Comparison of ENCODE assay signal across 9 cellular contexts in genomic region chr5:149581931-149582768, GRCh38. TPM values are rescaled to one million over a fixed set of nuclear protein-coding genes. Genes with fewer than 3 reads are reported as not detected.
DNase-seq lines count a peak whose midpoint lies in the region; ATAC-seq, FAIRE-seq and TF ChIP-seq lines count a peak whose summit lies in the region.
"Had no signal": no experiment of that assay in that cellular context is flagged by ENCODE, and none has a peak within 500 bp of the region (broad histone marks: within the 10 kb centered on the region; RNA-seq: fewer than 3 reads in every experiment).

No MANE protein-coding gene starts in this region.

- H3K36me3 Mint-ChIP-seq in activated CD4-positive, alpha-beta T cell treated with anti-CD3 and anti-CD28 coated beads, Interleukin-2, amount 10 ng/mL, durations not matched to agents 24 days and 14 days (ENCODE audit: low read depth), result no peaks in the 10 kb centered on the region

- H3K27me3 ChIP-seq in ascending aorta (no peaks in the 10 kb centered on the region), iPS-20b (ENCODE audit: insufficient read depth, low read length) (peaks cover 30% of the 10 kb centered on the region), gastrocnemius medialis (no peaks in the 10 kb centered on the region)

- no peak overlapping the region for H3K9ac ChIP-seq in iPS-20b (ENCODE audit: low read depth, low read length)

- H3K36me3 ChIP-seq in ascending aorta (no peaks in the 10 kb centered on the region), iPS-20b (ENCODE audit: insufficient read depth, low read depth, low read length) (no peaks in the 10 kb centered on the region), gastrocnemius medialis (no peaks in the 10 kb centered on the region)

- H3K9me3 Mint-ChIP-seq in activated CD4-positive, alpha-beta T cell treated with anti-CD3 and anti-CD28 coated beads, Interleukin-2, amount 10 ng/mL, durations not matched to agents 24 days and 14 days, result no peaks in the 10 kb centered on the region

- H3K27ac ChIP-seq in ascending aorta (peak overlapping the region; percentile 72 to 84), iPS-20b (ENCODE audit: low read length) (no peak overlapping the region), gastrocnemius medialis (peak overlapping the region; percentile 78 to 89 (median 80))

- TF ChIP-seq CTCF in ascending aorta (IDR thresholded peaks at IDR 0.05) (no peak), gastrocnemius medialis (IDR thresholded peaks at IDR 0.05 in 4 of 5, conservative IDR thresholded peaks at IDR 0.05 in 1 of 5) (no peak)

- peak overlapping the region; percentile 72 for H3K4me3 Mint-ChIP-seq in activated CD4-positive, alpha-beta T cell treated with anti-CD3 and anti-CD28 coated beads, Interleukin-2, amount 10 ng/mL, durations not matched to agents 24 days and 14 days

- no peak for DNase-seq in activated CD4-positive, alpha-beta T cell treated with anti-CD3 and anti-CD28 coated beads, Interleukin-2, amount 10 ng/mL, durations not matched to agents 24 days and 14 days
- DNase-seq in activated CD4-positive, alpha-beta T cell treated with anti-CD3 and anti-CD28 coated beads for 4 hours, result no peak
- DNase-seq in ascending aorta (ENCODE audit: low spot score in 2 of 2), result peak in 1 of 2 donors; percentile 55
- no peak for DNase-seq in gastrocnemius medialis
- DNase-seq in NK-92 (lab: John Stamatoyannopoulos, UW; ENCODE audit: unreplicated experiment), result no peak
- DNase-seq in frontal cortex (ENCODE audit: low spot score in 2 of 2), result no peak

- no peaks in the 10 kb centered on the region for H3K9me3 ChIP-seq in ascending aorta
- no peaks in the 10 kb centered on the region for H3K9me3 ChIP-seq in iPS-20b (ENCODE audit: insufficient read depth, low read depth, low read length)
- H3K9me3 ChIP-seq in gastrocnemius medialis, result no peaks in the 10 kb centered on the region

- H3K27me3 Mint-ChIP-seq in activated CD4-positive, alpha-beta T cell treated with anti-CD3 and anti-CD28 coated beads, Interleukin-2, amount 10 ng/mL, durations not matched to agents 24 days and 14 days, result no peaks in the 10 kb centered on the region

- ATAC-seq in gastrocnemius medialis (peak; percentile 31 to 40), GM18861 (IDR thresholded peaks at IDR 0.05; ENCODE audit: unreplicated experiment) (no peak)

- H3K4me1 ChIP-seq in ascending aorta (peaks cover 14 to 16% of the 10 kb centered on the region in 2 donors), iPS-20b (ENCODE audit: insufficient read depth, low read length) (peaks cover 9% of the 10 kb centered on the region), gastrocnemius medialis (peaks cover 15 to 40% of the 10 kb centered on the region in 2 donors)

- peak overlapping the region; percentile 73 to 75 for H3K4me3 ChIP-seq in ascending aorta
- peak overlapping the region; percentile 71 for H3K4me3 ChIP-seq in iPS-20b (ENCODE audit: low read length)
- H3K4me3 ChIP-seq in gastrocnemius medialis, result peak overlapping the region; percentile 65 to 75 (median 69)

- H3K4me1 Mint-ChIP-seq in activated CD4-positive, alpha-beta T cell treated with anti-CD3 and anti-CD28 coated beads, Interleukin-2, amount 10 ng/mL, durations not matched to agents 24 days and 14 days, result peaks cover 10% of the 10 kb centered on the region

- intact Hi-C loops in activated CD4-positive, alpha-beta T cell treated with anti-CD3 and anti-CD28 coated beads, Interleukin-2, amount 10 ng/mL, durations not matched to agents 24 days and 14 days (cut with micrococcal nuclease), result loop anchor here (5.0 kb wide), 1 partner anchor 35 kb away; no protein-coding TSS in a partner anchor
- intact Hi-C loops in ascending aorta (cut with DNase I) (no loop called here), gastrocnemius medialis (cut with DNase I; ENCODE audit: low total_unique reads) (no loop called here)

- FAIRE-seq in frontal cortex (lab: Jason Lieb, UNC), result no peak
- FAIRE-seq: TTC549 had no signal

- no peak for TF ChIP-seq POLR2A in gastrocnemius medialis (IDR thresholded peaks at IDR 0.05)

- in situ Hi-C loops in gastrocnemius medialis (cut with MboI; ENCODE audit: low sequenced_read_pairs in 4 of 4), result loop anchor here in 1 of 4 donors (25.0 kb wide), 1 partner anchor 420 kb away; no protein-coding TSS in a partner anchor

- H3K27ac Mint-ChIP-seq in activated CD4-positive, alpha-beta T cell treated with anti-CD3 and anti-CD28 coated beads, Interleukin-2, amount 10 ng/mL, durations not matched to agents 24 days and 14 days, result no peak overlapping the region

RNA-seq across cellular contexts. Expression of gene ARHGEF37, which starts 0.9 kb away (rescaled TPM):
- total RNA-seq in activated CD4-positive, alpha-beta T cell treated with anti-CD3 and anti-CD28 coated beads, Interleukin-2, amount 10 ng/mL, durations not matched to agents 24 days and 14 days, result 1.5 and 1.8 TPM in 2 replicates
- 13.4 TPM for total RNA-seq in ascending aorta
- total RNA-seq in gastrocnemius medialis, result 10 to 100 TPM in 3 of 4 donors, 1 to 10 TPM in 1; 9.5 to 28.6 (median 21.0) TPM
- 1.2 TPM for total RNA-seq in frontal cortex

RNA-seq across cellular contexts. Expression of gene CSNK1A1, which starts 30.9 kb away (rescaled TPM):
- 175 TPM in 2 replicates for total RNA-seq in activated CD4-positive, alpha-beta T cell treated with anti-CD3 and anti-CD28 coated beads, Interleukin-2, amount 10 ng/mL, durations not matched to agents 24 days and 14 days
- 219 TPM for total RNA-seq in ascending aorta
- 100 to 1,000 TPM; 157 to 252 (median 215) TPM for total RNA-seq in gastrocnemius medialis
- 353 TPM for total RNA-seq in frontal cortex
